Comparison of ENCODE assay signal across 22 cellular contexts in genomic region chr10:82278401-82279182, GRCh38.
DNase-seq lines count a peak whose midpoint lies in the region; ATAC-seq, FAIRE-seq and TF ChIP-seq lines count a peak whose summit lies in the region.
"Had no signal": no experiment of that assay in that cellular context is flagged by ENCODE, and none has a peak within 500 bp of the region (broad histone marks: within the 10 kb centered on the region; RNA-seq: fewer than 3 reads in every experiment).

No MANE protein-coding gene starts in this region.

- no peak for TF ChIP-seq RAD21 in A549 (conservative IDR thresholded peaks at IDR 0.05 in 1 of 2, IDR thresholded peaks at IDR 0.05 in 1 of 2)

- peaks cover 7 to 12% of the 10 kb centered on the region in 2 donors for H3K9me3 Mint-ChIP-seq in activated T-cell treated with anti-CD3 and anti-CD28 coated beads, Interleukin-2, amount 50 U/mL, for 72 hours
- H3K9me3 Mint-ChIP-seq: mesothelial cell of epicardium had no signal

- H3K36me3 ChIP-seq in body of pancreas (replicated peaks in 1 of 2; ENCODE audit: insufficient read depth in 1 of 2, low read depth in 2 of 2): no peaks in the 10 kb centered on the region

- CTCF ChIA-PET in A549 (lab: Yijun Ruan, JAX): no interaction called here

- no peaks in the 10 kb centered on the region for H3K4me1 ChIP-seq in A549
- peaks cover 6% of the 10 kb centered on the region for H3K4me1 ChIP-seq in body of pancreas
- H3K4me1 ChIP-seq: parathyroid adenoma had no signal

- H3K27me3 Mint-ChIP-seq in activated T-cell treated with anti-CD3 and anti-CD28 coated beads, Interleukin-2, amount 50 U/mL, for 72 hours (ENCODE audit: low read depth): no peaks in the 10 kb centered on the region
- H3K27me3 Mint-ChIP-seq: effector memory CD8-positive, alpha-beta T cell; natural killer cell treated with Interleukin-12 subunit alpha and Interleukin-12 subunit beta and Interleukin-15 and Interleukin-18, amount 100 ng/mL, for 72 hours had no signal

- no peak for ATAC-seq in A549
- ATAC-seq in GM18502 (IDR thresholded peaks at IDR 0.05; ENCODE audit: poor library complexity, unreplicated experiment): peak; percentile 48
- ATAC-seq in HG02852 (IDR thresholded peaks at IDR 0.05; ENCODE audit: unreplicated experiment): peak; percentile 81
- ATAC-seq in body of pancreas: peak; percentile 30
- ATAC-seq in HG03342 (IDR thresholded peaks at IDR 0.05; ENCODE audit: unreplicated experiment): no peak
- no peak for ATAC-seq in activated T-cell treated with anti-CD3 and anti-CD28 coated beads, Interleukin-2, amount 50 U/mL, for 72 hours (replicated peaks in 1 of 2)
- ATAC-seq: activated naive CD4-positive, alpha-beta T cell treated with anti-CD3 and anti-CD28 coated beads, Interleukin-2, amount 50 U/mL, for 72 hours; effector memory CD8-positive, alpha-beta T cell; K562; natural killer cell treated with Interleukin-12 subunit alpha and Interleukin-12 subunit beta and Interleukin-15 and Interleukin-18, amount 100 ng/mL, for 72 hours; sciatic nerve had no signal

- TF ChIP-seq POLR2A in A549 (IDR thresholded peaks at IDR 0.05; ENCODE audit: low read length) (no peak), body of pancreas (IDR thresholded peaks at IDR 0.05) (no peak)

- intact Hi-C loops in body of pancreas (cut with DNase I): no loop called here

- H3K4me3 ChIP-seq in A549: no peak overlapping the region
- no peak overlapping the region for H3K4me3 ChIP-seq in body of pancreas
- H3K4me3 ChIP-seq: K562 had no signal

- no peaks in the 10 kb centered on the region for H3K4me1 Mint-ChIP-seq in activated T-cell treated with anti-CD3 and anti-CD28 coated beads, Interleukin-2, amount 50 U/mL, for 72 hours (ENCODE audit: low read depth)
- H3K4me1 Mint-ChIP-seq: mesothelial cell of epicardium had no signal

- H3K27me3 ChIP-seq in body of pancreas: no peaks in the 10 kb centered on the region

- no peaks in the 10 kb centered on the region for H3K36me3 Mint-ChIP-seq in activated T-cell treated with anti-CD3 and anti-CD28 coated beads, Interleukin-2, amount 50 U/mL, for 72 hours (ENCODE audit: insufficient read depth in 2 of 2)
- H3K36me3 Mint-ChIP-seq: activated naive CD4-positive, alpha-beta T cell treated with anti-CD3 and anti-CD28 coated beads, Interleukin-2, amount 50 U/mL, for 72 hours; mesothelial cell of epicardium; natural killer cell treated with Interleukin-12 subunit alpha and Interleukin-12 subunit beta and Interleukin-15 and Interleukin-18, amount 100 ng/mL, for 72 hours had no signal

- no peak overlapping the region for H3K4me3 Mint-ChIP-seq in activated T-cell treated with anti-CD3 and anti-CD28 coated beads, Interleukin-2, amount 50 U/mL, for 72 hours
- H3K4me3 Mint-ChIP-seq: effector memory CD8-positive, alpha-beta T cell; mesothelial cell of epicardium; natural killer cell treated with Interleukin-12 subunit alpha and Interleukin-12 subunit beta and Interleukin-15 and Interleukin-18, amount 100 ng/mL, for 72 hours had no signal

- TF ChIP-seq EP300 in A549 (IDR thresholded peaks at IDR 0.05): no peak

- no peak for DNase-seq in A549 (ENCODE audit: low read depth in 1 of 2, low spot score in 1 of 2)
- no peak for DNase-seq in body of pancreas
- no peak for DNase-seq in DMS153 (lab: John Stamatoyannopoulos, UW)
- DNase-seq in amniotic stem cell (lab: John Stamatoyannopoulos, UW): no peak
- DNase-seq in activated T-cell treated with anti-CD3 and anti-CD28 coated beads, Interleukin-2, amount 50 U/mL, for 72 hours: no peak
- DNase-seq: activated CD4-positive, CD25-positive, alpha-beta regulatory T cell treated with anti-CD3 and anti-CD28 coated beads, Interleukin-2, amount 50 U/mL, for 72 hours; activated T-cell treated with anti-CD3 and anti-CD28 coated beads, Interleukin-2, amount 50 U/mL, for 48 hours; effector memory CD8-positive, alpha-beta T cell; NCI-H1048; NCI-H2081 treated with DMSO at 0.1 percent for 48 hours; NCI-H524 treated with DMSO at 0.1 percent for 48 hours; stimulated activated CD4-positive, alpha-beta T cell treated with anti-CD3 and anti-CD28 coated beads, Interleukin-15, amount 100 ng/mL, for 24 hours; substantia nigra had no signal

- no peaks in the 10 kb centered on the region for H3K9me3 ChIP-seq in A549
- no peaks in the 10 kb centered on the region for H3K9me3 ChIP-seq in body of pancreas

- 3% methylated on average over 10 of the region's 10 CpGs for WGBS in A549 (ENCODE audit: missing lambda C conversion rate)
- 11 to 19% methylated on average over 10 of the region's 10 CpGs for WGBS in body of pancreas, 2 donors

- no peak overlapping the region for H3K4me2 ChIP-seq in A549

- TF ChIP-seq CTCF in A549 (IDR thresholded peaks at IDR 0.05) (no peak), body of pancreas (IDR thresholded peaks at IDR 0.05) (no peak)

- no peak overlapping the region for H3K27ac Mint-ChIP-seq in activated T-cell treated with anti-CD3 and anti-CD28 coated beads, Interleukin-2, amount 50 U/mL, for 72 hours
- H3K27ac Mint-ChIP-seq: activated naive CD4-positive, alpha-beta T cell treated with anti-CD3 and anti-CD28 coated beads, Interleukin-2, amount 50 U/mL, for 72 hours; effector memory CD8-positive, alpha-beta T cell; mesothelial cell of epicardium; natural killer cell treated with Interleukin-12 subunit alpha and Interleukin-12 subunit beta and Interleukin-15 and Interleukin-18, amount 100 ng/mL, for 72 hours had no signal

- H3K27ac ChIP-seq in A549 (no peak overlapping the region), body of pancreas (no peak overlapping the region)
- H3K27ac ChIP-seq: parathyroid adenoma had no signal

- POLR2A ChIA-PET in A549 (lab: Yijun Ruan, JAX): no interaction called here

- FAIRE-seq in A549 (lab: Jason Lieb, UNC): no peak
- FAIRE-seq: K562 had no signal

TF ChIP-seq in A549, 52 proteins besides CTCF, POLR2A, EP300 and RAD21:
- no peak for TF ChIP-seq ATOH8 (CRISPR knock-in tag; IDR thresholded peaks at IDR 0.05; ENCODE audit: low read depth)
- peak; percentile 18 for TF ChIP-seq MAFK (IDR thresholded peaks at IDR 0.05; ENCODE audit: partially characterized antibody)

Comparison
In these comparisons a context has a peak if more than half of its experiments do, and no peak if none do; other contexts are left out.
1. ATAC-seq: peak in GM18502 (single experiment), HG02852 (single experiment) and body of pancreas (single experiment); none in A549 (0 of 2), HG03342 (single experiment) and activated T-cell treated with anti-CD3 and anti-CD28 coated beads, Interleukin-2, amount 50 U/mL, for 72 hours (0 of 2).